In genomic region chr10:37857287-37858211, GRCh38 we compare ENCODE assay signal across 1 cellular context.
TF ChIP-seq lines count a peak whose summit lies in the region.

TSS of gene ZNF248 (minus strand) at chr10:37857610. CDS start at chr10:37856310, 1,300 bp downstream.

TF ChIP-seq in HepG2, 621 proteins besides CTCF, POLR2A, EP300 and RAD21 (continued from another document and continues in another):
- TF ChIP-seq PLSCR1 (CRISPR knock-in tag; IDR thresholded peaks at IDR 0.05; ENCODE audit: borderline replicate concordance) (peak; percentile 72; the same call in 1 of the 2 replicates), GABPB1 (CRISPR knock-in tag; IDR thresholded peaks at IDR 0.05) (peak; percentile 82), PHF8 (CRISPR knock-in tag; IDR thresholded peaks at IDR 0.05) (peak; percentile 81), DMTF1 (CRISPR knock-in tag; IDR thresholded peaks at IDR 0.05) (no peak), ATF1 (CRISPR knock-in tag; IDR thresholded peaks at IDR 0.05) (peak; percentile 76; the same call in 1 of the 2 replicates), PAX8 (CRISPR knock-in tag; IDR thresholded peaks at IDR 0.05; ENCODE audit: borderline replicate concordance) (no peak), NFE2 (CRISPR knock-in tag; IDR thresholded peaks at IDR 0.05) (no peak), ZNF746 (CRISPR knock-in tag; IDR thresholded peaks at IDR 0.05) (peak; percentile 26; the same call in 1 of the 2 replicates), ZFP90 (CRISPR knock-in tag; IDR thresholded peaks at IDR 0.05; ENCODE audit: borderline replicate concordance) (peak; percentile 98), ZNF614 (CRISPR knock-in tag; IDR thresholded peaks at IDR 0.05; ENCODE audit: borderline replicate concordance) (peak; percentile 50; the same call in 1 of the 2 replicates), AGO1 (IDR thresholded peaks at IDR 0.05; ENCODE audit: low read depth, low read length, poor library complexity, severe bottlenecking) (peak; percentile 55), FOXK2 (IDR thresholded peaks at IDR 0.05) (no peak), NPAS2 (CRISPR knock-in tag; IDR thresholded peaks at IDR 0.05; ENCODE audit: borderline replicate concordance) (no peak), KDM3A (CRISPR knock-in tag; IDR thresholded peaks at IDR 0.05; ENCODE audit: low read depth) (peak; percentile 93), SOX6 (IDR thresholded peaks at IDR 0.05) (no peak), SOX6 (CRISPR knock-in tag; IDR thresholded peaks at IDR 0.05) (peak; percentile 62), NFIB (CRISPR knock-in tag; IDR thresholded peaks at IDR 0.05; ENCODE audit: borderline replicate concordance) (no peak), FOXA1 (IDR thresholded peaks at IDR 0.05) (no peak), FOXA1 (CRISPR knock-in tag; IDR thresholded peaks at IDR 0.05) (peak; percentile 57), POGZ (CRISPR knock-in tag; IDR thresholded peaks at IDR 0.05) (peak; percentile 84), BRD4 (CRISPR knock-in tag; IDR thresholded peaks at IDR 0.05) (peak; percentile 94), ZFY (CRISPR knock-in tag; IDR thresholded peaks at IDR 0.05) (peak; percentile 83), SP4 (CRISPR knock-in tag; IDR thresholded peaks at IDR 0.05) (peak; percentile 84), ATF7-NPFF (CRISPR knock-in tag; IDR thresholded peaks at IDR 0.05; ENCODE audit: low read depth) (peak; percentile 96), ZNF7 (CRISPR knock-in tag; IDR thresholded peaks at IDR 0.05) (no peak; the same call in 1 of the 2 replicates), NR1H2 (CRISPR knock-in tag; IDR thresholded peaks at IDR 0.05; ENCODE audit: borderline replicate concordance, low read depth) (peak; percentile 77; the same call in 1 of the 2 replicates), SNAPC5 (CRISPR knock-in tag; IDR thresholded peaks at IDR 0.05; ENCODE audit: borderline replicate concordance) (no peak), ATM (IDR thresholded peaks at IDR 0.05; ENCODE audit: borderline replicate concordance) (no peak), HCFC1 (IDR thresholded peaks at IDR 0.05; ENCODE audit: low read depth, low read length) (no peak), CREBL2 (CRISPR knock-in tag; IDR thresholded peaks at IDR 0.05; ENCODE audit: borderline replicate concordance) (peak; percentile 95; the same call in 1 of the 2 replicates), RARA (CRISPR knock-in tag; IDR thresholded peaks at IDR 0.05) (peak; percentile 58), ZNF205 (CRISPR knock-in tag; IDR thresholded peaks at IDR 0.05) (peak; percentile 89), ZNF441 (CRISPR knock-in tag; IDR thresholded peaks at IDR 0.05; ENCODE audit: borderline replicate concordance) (0 out of 2 replicates have a peak, but pooled peaks have one; percentile 28), PREB (CRISPR knock-in tag; IDR thresholded peaks at IDR 0.05) (no peak), ZBTB3 (CRISPR knock-in tag; IDR thresholded peaks at IDR 0.05; ENCODE audit: borderline replicate concordance, low read depth) (no peak; the same call in 1 of the 2 replicates), ZNF543 (CRISPR knock-in tag; IDR thresholded peaks at IDR 0.05) (peak; percentile 93), ZNF547 (CRISPR knock-in tag; IDR thresholded peaks at IDR 0.05) (peak; percentile 79; the same call in 1 of the 2 replicates), ZNF788 (CRISPR knock-in tag; IDR thresholded peaks at IDR 0.05; ENCODE audit: borderline replicate concordance) (peak; percentile 92; the same call in 1 of the 2 replicates), REPIN1 (CRISPR knock-in tag; IDR thresholded peaks at IDR 0.05; ENCODE audit: borderline replicate concordance, low read depth) (peak; percentile 95), ZNF260 (CRISPR knock-in tag; IDR thresholded peaks at IDR 0.05; ENCODE audit: borderline replicate concordance, low read depth) (no peak), FOXM1 (CRISPR knock-in tag; IDR thresholded peaks at IDR 0.05) (no peak), TBX2 (CRISPR knock-in tag; IDR thresholded peaks at IDR 0.05; ENCODE audit: borderline replicate concordance) (peak; percentile 85), DBP (CRISPR knock-in tag; IDR thresholded peaks at IDR 0.05; ENCODE audit: not compliant biosample characterization) (no peak), ZNF572 (CRISPR knock-in tag; IDR thresholded peaks at IDR 0.05) (no peak), ZNF367 (CRISPR knock-in tag; IDR thresholded peaks at IDR 0.05; ENCODE audit: borderline replicate concordance) (no peak; the same call in 1 of the 2 replicates), ZNF639 (CRISPR knock-in tag; conservative IDR thresholded peaks at IDR 0.05) (peak; percentile 76; the same call in 1 of the 2 replicates), CHD2 (IDR thresholded peaks at IDR 0.05; ENCODE audit: low read depth, low read length) (no peak)
- TF ChIP-seq, protein P1, sequence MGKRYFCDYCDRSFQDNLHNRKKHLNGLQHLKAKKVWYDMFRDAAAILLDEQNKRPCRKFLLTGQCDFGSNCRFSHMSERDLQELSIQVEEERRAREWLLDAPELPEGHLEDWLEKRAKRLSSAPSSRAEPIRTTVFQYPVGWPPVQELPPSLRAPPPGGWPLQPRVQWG (CRISPR knock-in tag; IDR thresholded peaks at IDR 0.05; ENCODE audit: borderline replicate concordance, low read depth) = no peak
- TF ChIP-seq, protein P2, sequence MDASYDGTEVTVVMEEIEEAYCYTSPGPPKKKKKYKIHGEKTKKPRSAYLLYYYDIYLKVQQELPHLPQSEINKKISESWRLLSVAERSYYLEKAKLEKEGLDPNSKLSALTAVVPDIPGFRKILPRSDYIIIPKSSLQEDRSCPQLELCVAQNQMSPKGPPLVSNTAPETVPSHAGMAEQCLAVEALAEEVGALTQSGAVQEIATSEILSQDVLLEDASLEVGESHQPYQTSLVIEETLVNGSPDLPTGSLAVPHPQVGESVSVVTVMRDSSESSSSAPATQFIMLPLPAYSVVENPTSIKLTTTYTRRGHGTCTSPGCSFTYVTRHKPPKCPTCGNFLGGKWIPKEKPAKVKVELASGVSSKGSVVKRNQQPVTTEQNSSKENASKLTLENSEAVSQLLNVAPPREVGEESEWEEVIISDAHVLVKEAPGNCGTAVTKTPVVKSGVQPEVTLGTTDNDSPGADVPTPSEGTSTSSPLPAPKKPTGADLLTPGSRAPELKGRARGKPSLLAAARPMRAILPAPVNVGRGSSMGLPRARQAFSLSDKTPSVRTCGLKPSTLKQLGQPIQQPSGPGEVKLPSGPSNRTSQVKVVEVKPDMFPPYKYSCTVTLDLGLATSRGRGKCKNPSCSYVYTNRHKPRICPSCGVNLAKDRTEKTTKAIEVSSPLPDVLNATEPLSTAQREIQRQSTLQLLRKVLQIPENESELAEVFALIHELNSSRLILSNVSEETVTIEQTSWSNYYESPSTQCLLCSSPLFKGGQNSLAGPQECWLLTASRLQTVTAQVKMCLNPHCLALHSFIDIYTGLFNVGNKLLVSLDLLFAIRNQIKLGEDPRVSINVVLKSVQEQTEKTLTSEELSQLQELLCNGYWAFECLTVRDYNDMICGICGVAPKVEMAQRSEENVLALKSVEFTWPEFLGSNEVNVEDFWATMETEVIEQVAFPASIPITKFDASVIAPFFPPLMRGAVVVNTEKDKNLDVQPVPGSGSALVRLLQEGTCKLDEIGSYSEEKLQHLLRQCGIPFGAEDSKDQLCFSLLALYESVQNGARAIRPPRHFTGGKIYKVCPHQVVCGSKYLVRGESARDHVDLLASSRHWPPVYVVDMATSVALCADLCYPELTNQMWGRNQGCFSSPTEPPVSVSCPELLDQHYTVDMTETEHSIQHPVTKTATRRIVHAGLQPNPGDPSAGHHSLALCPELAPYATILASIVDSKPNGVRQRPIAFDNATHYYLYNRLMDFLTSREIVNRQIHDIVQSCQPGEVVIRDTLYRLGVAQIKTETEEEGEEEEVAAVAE (CRISPR knock-in tag; IDR thresholded peaks at IDR 0.05; ENCODE audit: borderline replicate concordance) = no peak
- TF ChIP-seq, protein P3, sequence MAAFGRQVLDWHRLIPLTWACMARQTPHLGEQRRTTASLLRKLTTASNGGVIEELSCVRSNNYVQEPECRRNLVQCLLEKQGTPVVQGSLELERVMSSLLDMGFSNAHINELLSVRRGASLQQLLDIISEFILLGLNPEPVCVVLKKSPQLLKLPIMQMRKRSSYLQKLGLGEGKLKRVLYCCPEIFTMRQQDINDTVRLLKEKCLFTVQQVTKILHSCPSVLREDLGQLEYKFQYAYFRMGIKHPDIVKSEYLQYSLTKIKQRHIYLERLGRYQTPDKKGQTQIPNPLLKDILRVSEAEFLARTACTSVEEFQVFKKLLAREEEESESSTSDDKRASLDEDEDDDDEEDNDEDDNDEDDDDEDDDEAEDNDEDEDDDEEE (CRISPR knock-in tag; IDR thresholded peaks at IDR 0.05) = peak; percentile 93; the same call in 1 of the 2 replicates
- TF ChIP-seq, protein P4, sequence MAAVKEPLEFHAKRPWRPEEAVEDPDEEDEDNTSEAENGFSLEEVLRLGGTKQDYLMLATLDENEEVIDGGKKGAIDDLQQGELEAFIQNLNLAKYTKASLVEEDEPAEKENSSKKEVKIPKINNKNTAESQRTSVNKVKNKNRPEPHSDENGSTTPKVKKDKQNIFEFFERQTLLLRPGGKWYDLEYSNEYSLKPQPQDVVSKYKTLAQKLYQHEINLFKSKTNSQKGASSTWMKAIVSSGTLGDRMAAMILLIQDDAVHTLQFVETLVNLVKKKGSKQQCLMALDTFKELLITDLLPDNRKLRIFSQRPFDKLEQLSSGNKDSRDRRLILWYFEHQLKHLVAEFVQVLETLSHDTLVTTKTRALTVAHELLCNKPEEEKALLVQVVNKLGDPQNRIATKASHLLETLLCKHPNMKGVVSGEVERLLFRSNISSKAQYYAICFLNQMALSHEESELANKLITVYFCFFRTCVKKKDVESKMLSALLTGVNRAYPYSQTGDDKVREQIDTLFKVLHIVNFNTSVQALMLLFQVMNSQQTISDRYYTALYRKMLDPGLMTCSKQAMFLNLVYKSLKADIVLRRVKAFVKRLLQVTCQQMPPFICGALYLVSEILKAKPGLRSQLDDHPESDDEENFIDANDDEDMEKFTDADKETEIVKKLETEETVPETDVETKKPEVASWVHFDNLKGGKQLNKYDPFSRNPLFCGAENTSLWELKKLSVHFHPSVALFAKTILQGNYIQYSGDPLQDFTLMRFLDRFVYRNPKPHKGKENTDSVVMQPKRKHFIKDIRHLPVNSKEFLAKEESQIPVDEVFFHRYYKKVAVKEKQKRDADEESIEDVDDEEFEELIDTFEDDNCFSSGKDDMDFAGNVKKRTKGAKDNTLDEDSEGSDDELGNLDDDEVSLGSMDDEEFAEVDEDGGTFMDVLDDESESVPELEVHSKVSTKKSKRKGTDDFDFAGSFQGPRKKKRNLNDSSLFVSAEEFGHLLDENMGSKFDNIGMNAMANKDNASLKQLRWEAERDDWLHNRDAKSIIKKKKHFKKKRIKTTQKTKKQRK (IDR thresholded peaks at IDR 0.05; ENCODE audit: low read length) = no peak
